ENCODE assay signal across 8 cellular contexts in genomic region chr3:79066481-79066880, GRCh38.
"Had no signal": no experiment of that assay in that cellular context is flagged by ENCODE, and none has a peak within 500 bp of the region (broad histone marks: within the 10 kb centered on the region; RNA-seq: fewer than 3 reads in every experiment).

No MANE protein-coding gene starts in this region.

- H3K27ac Mint-ChIP-seq: HFFc6, IgD-negative memory B cell had no signal

- H3K36me3 ChIP-seq: HAP-1 had no signal

- H3K27ac ChIP-seq: HL-60 had no signal

- H3K36me3 Mint-ChIP-seq: IgD-negative memory B cell had no signal

- H3K9me3 Mint-ChIP-seq: HFFc6 had no signal

- H3K4me3 Mint-ChIP-seq: HFFc6, IgD-negative memory B cell had no signal

- ATAC-seq: HCT116, HepG2 had no signal

- H3K4me3 ChIP-seq: HAP-1 had no signal

- H3K9me3 ChIP-seq: HAP-1 had no signal

- H3K27me3 Mint-ChIP-seq: IgD-negative memory B cell had no signal

- H3K4me1 Mint-ChIP-seq: IgD-negative memory B cell had no signal

- DNase-seq: GOT3, H7, HFFc6 had no signal
